Comparison of ENCODE assay signal across 11 cellular contexts in genomic region chr12:27709212-27709931, GRCh38. TPM values are rescaled to one million over a fixed set of nuclear protein-coding genes. Genes with fewer than 3 reads are reported as not detected.
DNase-seq lines count a peak whose midpoint lies in the region; ATAC-seq and TF ChIP-seq lines count a peak whose summit lies in the region.
"Had no signal": no experiment of that assay in that cellular context is flagged by ENCODE, and none has a peak within 500 bp of the region (broad histone marks: within the 10 kb centered on the region; RNA-seq: fewer than 3 reads in every experiment).

No MANE protein-coding gene starts in this region.

- TF ChIP-seq POLR2A in heart left ventricle (IDR thresholded peaks at IDR 0.05) (no peak), uterus (IDR thresholded peaks at IDR 0.05) (no peak)

- DNase-seq in heart left ventricle (no peak), right cardiac atrium (no peak), astrocyte of the cerebellum (ENCODE audit: low read depth) (no peak), uterus (no peak), NK-92 (lab: John Stamatoyannopoulos, UW; ENCODE audit: unreplicated experiment) (no peak), omental fat pad (ENCODE audit: low spot score) (no peak), activated gamma-delta T cell (lab: John Stamatoyannopoulos, UW) (no peak)
- DNase-seq: DND-41, NCI-H510A, occipital lobe had no signal

- TF ChIP-seq CTCF in heart left ventricle (IDR thresholded peaks at IDR 0.05) = no peak
- TF ChIP-seq CTCF in astrocyte of the cerebellum (IDR thresholded peaks at IDR 0.05; ENCODE audit: low read depth, low read length, missing control alignments) = no peak
- TF ChIP-seq CTCF in uterus (IDR thresholded peaks at IDR 0.05) = no peak
- no peak for TF ChIP-seq CTCF in omental fat pad (IDR thresholded peaks at IDR 0.05)

- WGBS in heart left ventricle, 4 donors = 86 to 90% (median 89%) methylated on average over 12 of the region's 12 CpGs
- WGBS in right cardiac atrium = 91% methylated on average over 12 of the region's 12 CpGs

- intact Hi-C loops in heart left ventricle (cut with DNase I) = loop anchor here in 1 of 10 donors (10.0 kb wide), 1 partner anchor 695 kb away; the partner anchor contains the start of gene TM7SF3
- intact Hi-C loops in right cardiac atrium (cut with DNase I) = no loop called here
- intact Hi-C loops in uterus (cut with DNase I; ENCODE audit: low total_unique reads) = no loop called here

- H3K4me1 ChIP-seq in heart left ventricle (peaks cover 0 to 27% (median 15%) of the 10 kb centered on the region in 12 donors), right cardiac atrium (ENCODE audit: control insufficient read depth, insufficient read depth, low read length) (peaks cover 2% of the 10 kb centered on the region), mucosa of stomach (ENCODE audit: control insufficient read depth, insufficient read depth, low read length) (peaks cover 21% of the 10 kb centered on the region), uterus (peaks cover 0 to 7% of the 10 kb centered on the region in 2 donors)

- in situ Hi-C loops in astrocyte of the cerebellum (cut with HindIII; ENCODE audit: low sequenced_read_pairs) = no loop called here

- H3K27me3 ChIP-seq in heart left ventricle = no peaks in the 10 kb centered on the region
- no peaks in the 10 kb centered on the region for H3K27me3 ChIP-seq in right cardiac atrium (ENCODE audit: control insufficient read depth, insufficient read depth)
- no peaks in the 10 kb centered on the region for H3K27me3 ChIP-seq in mucosa of stomach (ENCODE audit: control insufficient read depth, insufficient read depth, low read length)
- H3K27me3 ChIP-seq in uterus = no peaks in the 10 kb centered on the region

- ATAC-seq in heart left ventricle (no peak), right cardiac atrium (no peak), omental fat pad (ENCODE audit: low FRiP score) (no peak)

- H3K9me3 ChIP-seq in heart left ventricle (no peaks in the 10 kb centered on the region), right cardiac atrium (ENCODE audit: control insufficient read depth, low read length) (no peaks in the 10 kb centered on the region), mucosa of stomach (ENCODE audit: control insufficient read depth, low read length) (no peaks in the 10 kb centered on the region), uterus (no peaks in the 10 kb centered on the region)

- H3K36me3 ChIP-seq in heart left ventricle = peaks cover 0 to 4% (median 0%) of the 10 kb centered on the region in 9 donors
- H3K36me3 ChIP-seq in mucosa of stomach (ENCODE audit: control insufficient read depth, insufficient read depth, low read length) = no peaks in the 10 kb centered on the region
- no peaks in the 10 kb centered on the region for H3K36me3 ChIP-seq in uterus

- H3K4me3 ChIP-seq in heart left ventricle = peak overlapping the region in 11 of 12 donors; percentile 56 to 98 (median 84)
- no peak overlapping the region for H3K4me3 ChIP-seq in right cardiac atrium (ENCODE audit: low read length)
- H3K4me3 ChIP-seq in astrocyte of the cerebellum (ENCODE audit: low read depth, low read length) = peak overlapping the region; percentile 99
- H3K4me3 ChIP-seq in mucosa of stomach (ENCODE audit: low read length) = no peak overlapping the region
- peak overlapping the region; percentile 91 to 95 for H3K4me3 ChIP-seq in uterus

- H3K9ac ChIP-seq in mucosa of stomach (ENCODE audit: low read length) = peak overlapping the region; percentile 86

- peak overlapping the region in 7 of 12 donors; percentile 72 to 86 (median 81) for H3K27ac ChIP-seq in heart left ventricle
- H3K27ac ChIP-seq in right cardiac atrium (ENCODE audit: low read length) = no peak overlapping the region
- H3K27ac ChIP-seq in uterus = peak overlapping the region; percentile 87 to 88

RNA-seq across cellular contexts. Expression of gene MRPS35, which starts 1.3 kb away (rescaled TPM):
- 10 to 100 TPM; 45.7 to 94.1 (median 59.6) TPM for total RNA-seq in heart left ventricle
- polyA plus RNA-seq in heart left ventricle = 10 to 100 TPM; 39.8 to 67.7 TPM
- total RNA-seq in right cardiac atrium = 10 to 100 TPM; 41.7 to 49.5 (median 45.9) TPM
- polyA plus RNA-seq in right cardiac atrium = 44.0 TPM
- total RNA-seq in uterus = 10 to 100 TPM; 40.9 to 66.9 (median 55.9) TPM
- total RNA-seq in omental fat pad = 10 to 100 TPM; 30.0 to 41.8 (median 34.7) TPM

RNA-seq across cellular contexts. Expression of gene REP15, which starts 13.1 kb away (rescaled TPM):
- total RNA-seq in heart left ventricle (1 to 10 TPM; 3.7 to 7.9 (median 5.0) TPM), right cardiac atrium (1 to 10 TPM; 1.3 to 3.6 (median 2.0) TPM), uterus (1 to 10 TPM in 2 of 4 donors, under 1 TPM in 1, not detected in 1; 0.29 to 1.9 (median 1.4) TPM), omental fat pad (10 to 100 TPM in 1 of 4 donors, 1 to 10 TPM in 2, under 1 TPM in 1; 0.96 to 13.1 (median 3.1) TPM)
- polyA plus RNA-seq in heart left ventricle (1 to 10 TPM; 4.4 to 5.2 TPM), right cardiac atrium (2.6 TPM)

Comparison
In these comparisons a context has a peak if more than half of its experiments do, and no peak if none do; other contexts are left out.
1. H3K4me3 ChIP-seq: peak in heart left ventricle (11 of 12), astrocyte of the cerebellum (single experiment) and uterus (2 of 2); none in right cardiac atrium (single experiment) and mucosa of stomach (single experiment).